ENCODE assay signal across 23 cellular contexts in the genomic region with DNA sequence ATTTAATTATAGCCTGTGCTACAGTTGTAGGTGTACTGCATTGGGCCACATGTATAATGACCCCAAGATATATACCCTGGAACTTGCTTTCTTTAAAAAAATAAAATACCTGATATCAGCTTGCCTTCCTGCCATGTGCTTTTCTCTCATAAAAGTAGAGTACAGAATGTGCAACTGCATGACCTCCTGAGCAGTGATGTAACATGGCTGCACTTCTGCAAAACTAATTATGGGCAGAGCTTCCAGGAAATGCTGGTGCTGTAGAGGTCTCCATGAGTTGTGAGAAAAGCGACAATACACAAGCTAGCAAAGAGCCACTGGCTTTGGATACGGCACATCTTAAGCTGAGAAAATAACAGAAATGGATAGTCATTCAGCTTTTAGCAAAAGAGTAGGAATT.
DNase-seq lines count a peak whose midpoint lies in the region; ATAC-seq and TF ChIP-seq lines count a peak whose summit lies in the region.
"Had no signal": no experiment of that assay in that cellular context is flagged by ENCODE, and none has a peak within 500 bp of the region (broad histone marks: within the 10 kb centered on the region; RNA-seq: fewer than 3 reads in every experiment).

No MANE protein-coding gene starts in this region.

- no peak overlapping the region for H3K27ac ChIP-seq in HEK293 (ENCODE audit: extremely low read depth, low read depth, low read length)
- H3K27ac ChIP-seq in RWPE1, result no peak overlapping the region
- H3K27ac ChIP-seq: ascending aorta, foreskin keratinocyte, pancreas, PC-9 had no signal

- H3K9me3 ChIP-seq in HEK293 (ENCODE audit: control insufficient read depth, insufficient read depth, low read depth, low read length), result no peaks in the 10 kb centered on the region
- H3K9me3 ChIP-seq: ascending aorta, pancreas had no signal

- CTCF ChIA-PET in HEK293 (lab: Yijun Ruan, JAX), result no interaction called here
- CTCF ChIA-PET in RWPE1 (lab: Yijun Ruan, JAX), result no interaction called here

- peak; percentile 88 for DNase-seq in NOMO-1 treated with DMSO at 0.1 percent for 48 hours (lab: John Stamatoyannopoulos, UW; ENCODE audit: unreplicated experiment)
- peak; percentile 11 for DNase-seq in globus pallidus (ENCODE audit: low spot score)
- peak; percentile 12 for DNase-seq in skeletal muscle cell (ENCODE audit: low read depth)
- no peak for DNase-seq in COLO829 (ENCODE audit: low spot score)
- DNase-seq in RWPE1 (ENCODE audit: low spot score), result no peak
- DNase-seq: activated CD4-positive, CD25-positive, alpha-beta regulatory T cell; activated CD8-positive, alpha-beta T cell treated with anti-CD3 and anti-CD28 coated beads for 36 hours; activated naive CD4-positive, alpha-beta T cell treated with Interleukin-2 at 50 U/mL for 16 hours; activated T-cell treated with anti-CD3 and anti-CD28 coated beads, Interleukin-2, amount 50 U/mL, for 1 hour; CD8-positive, alpha-beta memory T cell; DND-41; erythroblast; foreskin keratinocyte; H9; natural killer cell; NCI-H1436 treated with DMSO at 0.1 percent for 48 hours; NCI-H526 treated with DMSO at 0.1 percent for 48 hours; pancreas; PC-9 had no signal

- H3K36me3 ChIP-seq in HEK293 (ENCODE audit: control insufficient read depth in 2 of 2, insufficient read depth in 1 of 2, low read length in 2 of 2), result peaks cover 32 to 76% of the 10 kb centered on the region in 2 experiments

- TF ChIP-seq CTCF in HEK293 (tag by site-specific recombination; IDR thresholded peaks at IDR 0.05) (no peak), RWPE1 (conservative IDR thresholded peaks at IDR 0.05; ENCODE audit: low read depth) (no peak)

- POLR2A ChIA-PET in HEK293 (lab: Yijun Ruan, JAX) (no interaction called here), RWPE1 (lab: Yijun Ruan, JAX; ENCODE audit: low non-redundant PET) (no interaction called here)

- no peaks in the 10 kb centered on the region for H3K4me1 ChIP-seq in HEK293 (ENCODE audit: control insufficient read depth, insufficient read depth, low read length)

- no peak for ATAC-seq in HG03469 (IDR thresholded peaks at IDR 0.05; ENCODE audit: unreplicated experiment)
- ATAC-seq: activated CD8-positive, alpha-beta T cell treated with anti-CD3 and anti-CD28 coated beads for 36 hours; foreskin keratinocyte; natural killer cell; stimulated activated memory B cell treated with anti-CD40 and anti-IgM and Interleukin-4, amounts not matched to agents 10 μg/mL and 1 μg/mL and 100 μg/mL, for 72 hours had no signal

- no peak overlapping the region for H3K4me3 ChIP-seq in HEK293 (ENCODE audit: low read depth, low read length)
- no peak overlapping the region for H3K4me3 ChIP-seq in skeletal muscle cell (ENCODE audit: low read depth, low read length)
- H3K4me3 ChIP-seq: ascending aorta, pancreas, PC-9 had no signal

TF ChIP-seq in HEK293, 187 proteins besides CTCF, POLR2A, EP300 and RAD21:
- TF ChIP-seq ZNF433 (tag by site-specific recombination; IDR thresholded peaks at IDR 0.05; ENCODE audit: low read depth), result no peak
- TF ChIP-seq ZNF561 (tag by site-specific recombination; IDR thresholded peaks at IDR 0.05; ENCODE audit: borderline replicate concordance), result no peak
- TF ChIP-seq ZNF211 (tag by site-specific recombination; IDR thresholded peaks at IDR 0.05; ENCODE audit: low read depth), result no peak
- TF ChIP-seq ZNF184 (tag by site-specific recombination; IDR thresholded peaks at IDR 0.05), result no peak
- TF ChIP-seq ZNF112 (tag by site-specific recombination; IDR thresholded peaks at IDR 0.05), result no peak
- peak; percentile 75 for TF ChIP-seq ZNF157 (tag by site-specific recombination; IDR thresholded peaks at IDR 0.05)
TF ChIP-seq in HEK293: peak in this region for 1.

Comparison
In these comparisons a context has a peak if more than half of its experiments do, and no peak if none do; other contexts are left out.
1. DNase-seq: peak in NOMO-1 treated with DMSO at 0.1 percent for 48 hours (single experiment), globus pallidus (single experiment) and skeletal muscle cell (single experiment); none in COLO829 (single experiment) and RWPE1 (single experiment).